ENCODE assay signal across 1 cellular context in the genomic region with DNA sequence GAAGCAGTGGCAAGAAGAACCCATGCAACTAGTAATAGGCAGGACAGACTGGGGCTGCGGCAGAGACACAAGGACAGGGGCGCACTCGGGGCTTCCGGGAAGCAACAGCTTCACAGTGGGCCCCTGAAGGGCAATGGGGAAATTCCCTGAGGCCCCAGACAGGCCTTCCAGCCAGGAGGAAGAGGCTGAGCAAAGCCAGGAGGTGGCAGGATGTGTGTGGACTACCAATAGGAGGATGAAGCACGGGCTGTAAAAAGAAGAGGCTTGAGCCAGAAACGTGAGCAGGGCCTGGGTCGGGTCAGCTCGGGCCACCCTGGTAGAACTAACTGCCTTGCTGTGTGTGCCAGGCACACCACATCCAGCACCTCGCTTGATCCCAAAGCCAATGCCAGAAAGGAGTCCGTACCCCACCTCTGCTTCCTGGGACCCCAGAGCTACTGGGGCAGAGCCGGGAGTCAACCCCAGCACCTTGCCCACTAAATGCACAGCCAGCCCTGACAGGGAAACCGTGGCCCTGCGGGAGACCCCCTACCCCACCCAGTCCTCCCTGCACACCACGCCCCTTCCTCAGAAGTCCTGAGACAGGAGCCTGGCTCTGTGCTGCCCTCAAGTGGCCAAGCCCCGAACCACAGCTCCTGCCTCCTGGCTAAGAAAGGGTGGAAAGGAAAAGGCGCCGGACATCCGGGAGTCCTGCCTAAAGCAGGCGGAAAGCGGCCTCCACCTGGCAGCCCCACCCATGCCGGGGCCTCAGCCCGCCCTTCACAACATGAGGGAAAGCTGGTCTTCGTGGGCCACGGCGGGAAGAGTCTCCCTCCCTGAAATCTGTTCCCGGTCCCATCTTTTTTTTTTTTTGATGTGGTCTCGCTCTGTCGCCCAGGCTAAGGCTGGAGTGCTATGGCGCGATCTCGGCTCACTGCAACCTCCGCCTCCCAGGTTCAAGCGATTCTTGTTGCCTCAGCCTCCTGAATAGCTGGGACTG.
TF ChIP-seq lines count a peak whose summit lies in the region.

No MANE protein-coding gene starts in this region.

TF ChIP-seq in K562, 482 proteins besides CTCF, POLR2A, EP300 and RAD21 (continued from another document and continues in another):
- TF ChIP-seq ZFP91 (CRISPR knock-in tag; IDR thresholded peaks at IDR 0.05) (no peak), RCOR1 (IDR thresholded peaks at IDR 0.05; ENCODE audit: borderline replicate concordance in 1 of 2, low read depth in 2 of 2, low read length in 2 of 2) (peak in 1 of 2 experiments; percentile 54; a peak in 1 of 4 replicates), U2AF2 (optimal IDR thresholded peaks at IDR 0.05; ENCODE audit: low read depth, low read length) (no peak), TBP (optimal IDR thresholded peaks at IDR 0.05; ENCODE audit: low read depth, low read length) (no peak), ZNF75A (CRISPR knock-in tag; IDR thresholded peaks at IDR 0.05) (no peak), EP400 (IDR thresholded peaks at IDR 0.05) (peak; percentile 51; the same call in 1 of the 2 replicates), TAF15 (IDR thresholded peaks at IDR 0.05; ENCODE audit: low read depth, low read length) (no peak), TCFL5 (CRISPR knock-in tag; conservative IDR thresholded peaks at IDR 0.05) (no peak), FOXO4 (CRISPR knock-in tag; IDR thresholded peaks at IDR 0.05) (no peak), CHD2 (IDR thresholded peaks at IDR 0.05; ENCODE audit: low read depth, low read length) (no peak), CEBPB (tag; IDR thresholded peaks at IDR 0.05) (no peak), MTA3 (IDR thresholded peaks at IDR 0.05; ENCODE audit: borderline replicate concordance) (0 out of 2 replicates have a peak, but pooled peaks have one; percentile 30), ZFP1 (CRISPR knock-in tag; IDR thresholded peaks at IDR 0.05) (no peak), ZBED1 (IDR thresholded peaks at IDR 0.05) (no peak), MAZ (CRISPR knock-in tag; conservative IDR thresholded peaks at IDR 0.05 in 1 of 2, IDR thresholded peaks at IDR 0.05 in 1 of 2) (peak; percentile 24 to 81; a peak in 3 of 4 replicates), TEAD2 (tag; IDR thresholded peaks at IDR 0.05) (no peak), HOXB6 (CRISPR knock-in tag; IDR thresholded peaks at IDR 0.05; ENCODE audit: borderline replicate concordance) (no peak), KDM1A (IDR thresholded peaks at IDR 0.05) (no peak), ZNF121 (CRISPR knock-in tag; conservative IDR thresholded peaks at IDR 0.05) (no peak), POU5F1 (IDR thresholded peaks at IDR 0.05; ENCODE audit: borderline replicate concordance, low read depth, low read length, partially characterized antibody) (no peak), MNT (conservative IDR thresholded peaks at IDR 0.05) (0 out of 4 replicates have a peak, but pooled peaks of 1 of the 2 experiments have one; percentile 22), CBFA2T2 (conservative IDR thresholded peaks at IDR 0.05) (no peak), ZNF212 (CRISPR knock-in tag; IDR thresholded peaks at IDR 0.05) (no peak), BMI1 (IDR thresholded peaks at IDR 0.05; ENCODE audit: low read length) (no peak), NFRKB (IDR thresholded peaks at IDR 0.05; ENCODE audit: low read depth) (no peak), ZNF830 (CRISPR knock-in tag; IDR thresholded peaks at IDR 0.05) (no peak), MCM3 (IDR thresholded peaks at IDR 0.05) (no peak), ZMIZ1 (IDR thresholded peaks at IDR 0.05; ENCODE audit: low read depth in 2 of 2, low read length in 2 of 2) (0 out of 4 replicates have a peak, but pooled peaks of 1 of the 2 experiments have one; percentile 19), SREBF1 (IDR thresholded peaks at IDR 0.05; ENCODE audit: borderline replicate concordance, low read depth, low read length) (no peak), ZNF778 (CRISPR knock-in tag; IDR thresholded peaks at IDR 0.05) (no peak), NR2C2 (CRISPR knock-in tag; IDR thresholded peaks at IDR 0.05) (0 out of 2 replicates have a peak, but pooled peaks have one; percentile 27), NR2C2 (tag; IDR thresholded peaks at IDR 0.05) (no peak), ILF3 (IDR thresholded peaks at IDR 0.05; ENCODE audit: borderline replicate concordance) (no peak), THAP12 (CRISPR knock-in tag; IDR thresholded peaks at IDR 0.05) (no peak), GABPB1 (CRISPR knock-in tag; IDR thresholded peaks at IDR 0.05) (peak; percentile 66; the same call in 1 of the 2 replicates), KLF13 (tag; IDR thresholded peaks at IDR 0.05; ENCODE audit: borderline replicate concordance, low read depth) (peak; percentile 94; the same call in 1 of the 2 replicates), ZNF584 (CRISPR knock-in tag; IDR thresholded peaks at IDR 0.05; ENCODE audit: low read depth) (no peak), ZNF512 (tag; IDR thresholded peaks at IDR 0.05) (no peak), SMAD1 (IDR thresholded peaks at IDR 0.05; ENCODE audit: low read depth, low read length, partially characterized antibody) (no peak), ZKSCAN1 (IDR thresholded peaks at IDR 0.05; ENCODE audit: low read depth, low read length) (peak; percentile 61)
- TF ChIP-seq, protein P1, sequence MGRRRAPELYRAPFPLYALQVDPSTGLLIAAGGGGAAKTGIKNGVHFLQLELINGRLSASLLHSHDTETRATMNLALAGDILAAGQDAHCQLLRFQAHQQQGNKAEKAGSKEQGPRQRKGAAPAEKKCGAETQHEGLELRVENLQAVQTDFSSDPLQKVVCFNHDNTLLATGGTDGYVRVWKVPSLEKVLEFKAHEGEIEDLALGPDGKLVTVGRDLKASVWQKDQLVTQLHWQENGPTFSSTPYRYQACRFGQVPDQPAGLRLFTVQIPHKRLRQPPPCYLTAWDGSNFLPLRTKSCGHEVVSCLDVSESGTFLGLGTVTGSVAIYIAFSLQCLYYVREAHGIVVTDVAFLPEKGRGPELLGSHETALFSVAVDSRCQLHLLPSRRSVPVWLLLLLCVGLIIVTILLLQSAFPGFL (CRISPR knock-in tag; IDR thresholded peaks at IDR 0.05): no peak
- TF ChIP-seq, protein P2, sequence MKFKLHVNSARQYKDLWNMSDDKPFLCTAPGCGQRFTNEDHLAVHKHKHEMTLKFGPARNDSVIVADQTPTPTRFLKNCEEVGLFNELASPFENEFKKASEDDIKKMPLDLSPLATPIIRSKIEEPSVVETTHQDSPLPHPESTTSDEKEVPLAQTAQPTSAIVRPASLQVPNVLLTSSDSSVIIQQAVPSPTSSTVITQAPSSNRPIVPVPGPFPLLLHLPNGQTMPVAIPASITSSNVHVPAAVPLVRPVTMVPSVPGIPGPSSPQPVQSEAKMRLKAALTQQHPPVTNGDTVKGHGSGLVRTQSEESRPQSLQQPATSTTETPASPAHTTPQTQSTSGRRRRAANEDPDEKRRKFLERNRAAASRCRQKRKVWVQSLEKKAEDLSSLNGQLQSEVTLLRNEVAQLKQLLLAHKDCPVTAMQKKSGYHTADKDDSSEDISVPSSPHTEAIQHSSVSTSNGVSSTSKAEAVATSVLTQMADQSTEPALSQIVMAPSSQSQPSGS (CRISPR knock-in tag; IDR thresholded peaks at IDR 0.05): no peak
